ENCODE assay signal across 8 cellular contexts in the genomic region with DNA sequence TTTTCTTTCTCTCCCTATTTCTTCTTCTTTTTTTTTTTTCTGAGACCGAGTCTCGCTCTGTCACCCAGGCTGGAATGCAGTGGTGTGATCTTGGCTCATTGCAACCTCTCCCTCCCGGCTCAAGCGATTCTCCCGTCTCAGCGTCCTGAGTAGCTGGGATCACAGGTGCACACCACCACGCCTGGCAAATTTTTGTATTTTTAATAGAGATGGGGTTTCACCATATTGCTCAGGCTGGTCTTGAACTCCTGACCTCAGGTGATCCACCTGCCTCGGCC. TPM values are rescaled to one million over a fixed set of nuclear protein-coding genes. Genes with fewer than 3 reads are reported as not detected.
A peak's percentile ranks its signal among the peaks of the same experiment; 100 is the strongest.
DNase-seq lines count a peak whose midpoint lies in the region; ATAC-seq and TF ChIP-seq lines count a peak whose summit lies in the region.
"Not testable (repeated sequence)": the region's sequence is repeated elsewhere in the genome, so short reads cannot be mapped to it uniquely, and the experiment has no call there.

No MANE protein-coding gene starts in this region.

- not testable (repeated sequence) for H3K79me2 ChIP-seq in ACC112 (ENCODE audit: control insufficient read depth, insufficient read depth, low read length, unreplicated experiment); fibroblast of lung (ENCODE audit: control insufficient read depth, insufficient read depth, low read length)
- H3K79me2 ChIP-seq in GM23248 (ENCODE audit: insufficient read depth): peaks cover 53% of the 10 kb centered on the region

- not testable (repeated sequence) for TF ChIP-seq CTCF in fibroblast of lung (conservative IDR thresholded peaks at IDR 0.05 in 1 of 2, IDR thresholded peaks at IDR 0.05 in 1 of 2; ENCODE audit: low read depth in 1 of 2, low read length in 2 of 2); mesothelial cell of epicardium (IDR thresholded peaks at IDR 0.05; ENCODE audit: unreplicated experiment)

- H3K36me3 ChIP-seq in ACC112 (ENCODE audit: insufficient read depth, low read length) (peaks cover 46% of the 10 kb centered on the region), GM23248 (ENCODE audit: low read depth) (peaks cover 81% of the 10 kb centered on the region), SJSA1 (peaks cover 63% of the 10 kb centered on the region), adipocyte (ENCODE audit: control insufficient read depth, insufficient read depth, low read length, severe bottlenecking) (peaks cover 70% of the 10 kb centered on the region)
- H3K36me3 ChIP-seq in fibroblast of lung (ENCODE audit: control insufficient read depth, insufficient read depth, low read length): not testable (repeated sequence)

- H3K9ac ChIP-seq in GM23248 (peak overlapping the region; percentile 39; the same call in 1 of the 2 replicates), adipocyte (ENCODE audit: low read length) (peak overlapping the region; percentile 65)
- H3K9ac ChIP-seq in fibroblast of lung (ENCODE audit: insufficient read depth, low read length): not testable (repeated sequence)

- WGBS in GM23248 (ENCODE audit: low coverage in 1 of 2, low lambda C conversion rate in 2 of 2, missing lambda C conversion rate in 2 of 2), 2 experiments: 85 to 89% methylated on average over 8 of the region's 8 CpGs

- DNase-seq in GM23248; SJSA1 (ENCODE audit: low read depth in 1 of 2, low spot score in 2 of 2); activated CD4-positive, alpha-beta memory T cell treated with anti-CD3 and anti-CD28 coated beads, Interleukin-2, amount 10 ng/mL, durations not matched to agents 7 days and 5 days; adipocyte (ENCODE audit: low read depth); fibroblast of lung (ENCODE audit: low read depth in 2 of 2); mesothelial cell of epicardium (ENCODE audit: low spot score in 2 of 2, unreplicated experiment in 2 of 2); stimulated activated effector memory CD8-positive, alpha-beta T cell treated with anti-CD3 and anti-CD28 coated beads, Interleukin-12 subunit alpha, Interleukin-12 subunit beta, amount 100 ng/mL, for 72 hours (ENCODE audit: low spot score in 2 of 2): not testable (repeated sequence)

- H3K4me2 ChIP-seq in GM23248 (ENCODE audit: unreplicated experiment): not testable (repeated sequence)
- H3K4me2 ChIP-seq in fibroblast of lung (ENCODE audit: extremely low read depth, insufficient read depth, low read length): peak overlapping the region; percentile 68

- not testable (repeated sequence) for ATAC-seq in stimulated activated effector memory CD8-positive, alpha-beta T cell treated with anti-CD3 and anti-CD28 coated beads, Interleukin-12 subunit alpha, Interleukin-12 subunit beta, amount 100 ng/mL, for 72 hours

- in situ Hi-C loops in GM23248 (cut with MboI): not testable (repeated sequence)

- H3K27ac ChIP-seq in ACC112 (ENCODE audit: low read depth, low read length) (peak overlapping the region; percentile 96), GM23248 (peak overlapping the region; percentile 88), SJSA1 (peak overlapping the region; percentile 98), fibroblast of lung (ENCODE audit: insufficient read depth, low read length) (peak overlapping the region; percentile 80)

- peaks cover 31% of the 10 kb centered on the region for H3K4me1 Mint-ChIP-seq in activated CD4-positive, alpha-beta memory T cell treated with anti-CD3 and anti-CD28 coated beads, Interleukin-2, amount 10 ng/mL, durations not matched to agents 7 days and 5 days
- H3K4me1 Mint-ChIP-seq in mesothelial cell of epicardium: peaks cover 14% of the 10 kb centered on the region
- peaks cover 29% of the 10 kb centered on the region for H3K4me1 Mint-ChIP-seq in stimulated activated effector memory CD8-positive, alpha-beta T cell treated with anti-CD3 and anti-CD28 coated beads, Interleukin-12 subunit alpha, Interleukin-12 subunit beta, amount 100 ng/mL, for 72 hours

- H3K4me3 Mint-ChIP-seq in activated CD4-positive, alpha-beta memory T cell treated with anti-CD3 and anti-CD28 coated beads, Interleukin-2, amount 10 ng/mL, durations not matched to agents 7 days and 5 days: peak overlapping the region; percentile 31
- not testable (repeated sequence) for H3K4me3 Mint-ChIP-seq in mesothelial cell of epicardium
- H3K4me3 Mint-ChIP-seq in stimulated activated effector memory CD8-positive, alpha-beta T cell treated with anti-CD3 and anti-CD28 coated beads, Interleukin-12 subunit alpha, Interleukin-12 subunit beta, amount 100 ng/mL, for 72 hours: peak overlapping the region; percentile 54

- CTCF ChIA-PET in activated CD4-positive, alpha-beta memory T cell treated with anti-CD3 and anti-CD28 coated beads, Interleukin-2, amount 10 ng/mL, durations not matched to agents 7 days and 5 days (lab: Charles Lee): interaction anchor here (0.6 to 2.1 kb wide), 5 partner anchors 20 to 290 kb away, joined by 3 to 9 read pairs (median 4); no protein-coding TSS in a partner anchor

- not testable (repeated sequence) for H3K9me3 ChIP-seq in GM23248 (ENCODE audit: low read depth); SJSA1 (replicated peaks); adipocyte (ENCODE audit: control insufficient read depth, low read length); fibroblast of lung (ENCODE audit: control insufficient read depth, insufficient read depth, low read depth, low read length)

- H3K27ac Mint-ChIP-seq in activated CD4-positive, alpha-beta memory T cell treated with anti-CD3 and anti-CD28 coated beads, Interleukin-2, amount 10 ng/mL, durations not matched to agents 7 days and 5 days: peak overlapping the region; percentile 71
- peak overlapping the region; percentile 91 for H3K27ac Mint-ChIP-seq in mesothelial cell of epicardium
- H3K27ac Mint-ChIP-seq in stimulated activated effector memory CD8-positive, alpha-beta T cell treated with anti-CD3 and anti-CD28 coated beads, Interleukin-12 subunit alpha, Interleukin-12 subunit beta, amount 100 ng/mL, for 72 hours: peak overlapping the region; percentile 92

- peaks cover 46% of the 10 kb centered on the region for H3F3A ChIP-seq in GM23248 (ENCODE audit: insufficient read depth)

- POLR2A ChIA-PET in activated CD4-positive, alpha-beta memory T cell treated with anti-CD3 and anti-CD28 coated beads, Interleukin-2, amount 10 ng/mL, durations not matched to agents 7 days and 5 days (lab: Charles Lee): interaction anchor here (0.5 to 1.7 kb wide), 5 partner anchors 14 to 56 kb away, joined by 3 to 7 read pairs (median 4); a partner anchor contains a TSS

- H3K4me1 ChIP-seq in ACC112 (ENCODE audit: control insufficient read depth, insufficient read depth, low read length, unreplicated experiment) (peaks cover 39% of the 10 kb centered on the region), GM23248 (ENCODE audit: insufficient read depth) (peaks cover 40% of the 10 kb centered on the region), SJSA1 (replicated peaks) (peaks cover 46% of the 10 kb centered on the region), adipocyte (ENCODE audit: control insufficient read depth, insufficient read depth, low read length) (peaks cover 40% of the 10 kb centered on the region), fibroblast of lung (ENCODE audit: control insufficient read depth, extremely low read depth, insufficient read depth, low read length) (peaks cover 16% of the 10 kb centered on the region)

- H3K27me3 ChIP-seq in ACC112 (ENCODE audit: insufficient read depth, low read length); GM23248 (replicated peaks; ENCODE audit: insufficient read depth); SJSA1 (replicated peaks); adipocyte (replicated peaks; ENCODE audit: control insufficient read depth, insufficient read depth, low read length); fibroblast of lung (ENCODE audit: control insufficient read depth, insufficient read depth, low read length): not testable (repeated sequence)

- not testable (repeated sequence) for H3K4me3 ChIP-seq in ACC112 (ENCODE audit: low read depth, low read length); GM23248; fibroblast of lung (replicated peaks in 1 of 4; ENCODE audit: control extremely low read depth in 1 of 4, insufficient read depth in 1 of 4, low read depth in 3 of 4, low read length in 4 of 4)
- H3K4me3 ChIP-seq in SJSA1 (peak overlapping the region; percentile 14), adipocyte (ENCODE audit: low read length) (peak overlapping the region; percentile 31)

- H3K9me3 Mint-ChIP-seq in activated CD4-positive, alpha-beta memory T cell treated with anti-CD3 and anti-CD28 coated beads, Interleukin-2, amount 10 ng/mL, durations not matched to agents 7 days and 5 days; mesothelial cell of epicardium; stimulated activated effector memory CD8-positive, alpha-beta T cell treated with anti-CD3 and anti-CD28 coated beads, Interleukin-12 subunit alpha, Interleukin-12 subunit beta, amount 100 ng/mL, for 72 hours: not testable (repeated sequence)

- H4K20me1 ChIP-seq in GM23248 (ENCODE audit: insufficient read depth); fibroblast of lung (ENCODE audit: control insufficient read depth, extremely low read depth, insufficient read depth, low read length): not testable (repeated sequence)

- not testable (repeated sequence) for H3K9me2 ChIP-seq in GM23248 (ENCODE audit: insufficient read depth)

- H3K27me3 Mint-ChIP-seq in activated CD4-positive, alpha-beta memory T cell treated with anti-CD3 and anti-CD28 coated beads, Interleukin-2, amount 10 ng/mL, durations not matched to agents 7 days and 5 days; mesothelial cell of epicardium (ENCODE audit: low read depth): not testable (repeated sequence)

- H3K36me3 Mint-ChIP-seq in activated CD4-positive, alpha-beta memory T cell treated with anti-CD3 and anti-CD28 coated beads, Interleukin-2, amount 10 ng/mL, durations not matched to agents 7 days and 5 days (ENCODE audit: low read depth): peaks cover 73% of the 10 kb centered on the region
- peaks cover 44% of the 10 kb centered on the region for H3K36me3 Mint-ChIP-seq in mesothelial cell of epicardium
- peaks cover 100% of the 10 kb centered on the region for H3K36me3 Mint-ChIP-seq in stimulated activated effector memory CD8-positive, alpha-beta T cell treated with anti-CD3 and anti-CD28 coated beads, Interleukin-12 subunit alpha, Interleukin-12 subunit beta, amount 100 ng/mL, for 72 hours

- H2AFZ ChIP-seq in ACC112 (ENCODE audit: low read length, unreplicated experiment); fibroblast of lung (ENCODE audit: low read length): not testable (repeated sequence)
- H2AFZ ChIP-seq in GM23248: peak overlapping the region; percentile 45; the same call in 1 of the 2 replicates

RNA-seq across cellular contexts. Expression of a gene that starts 35.6 kb away (rescaled TPM):
- 24.6 and 26.4 TPM in 2 replicates for total RNA-seq in GM23248 (2014; rRNA removed; shearing (Covaris generic))
- polyA plus RNA-seq in GM23248 (2016; fragmentation: Nextera tagmentation; extraction: Ambion mirVana) (19.6 and 22.3 TPM in 2 replicates), fibroblast of lung (20.6 and 26.6 TPM in 2 replicates)
- 18.5 and 24.8 TPM in 2 replicates for total RNA-seq in SJSA1 (2014; rRNA removed; shearing (Covaris generic))
- 10 to 100 TPM; 34.3 to 39.2 TPM for total RNA-seq in activated CD4-positive, alpha-beta memory T cell treated with anti-CD3 and anti-CD28 coated beads, Interleukin-2, amount 10 ng/mL, durations not matched to agents 7 days and 5 days
- total RNA-seq in fibroblast of lung (25.7 and 26.1 TPM in 2 replicates), mesothelial cell of epicardium (39.6 to 43.2 TPM (median 41.9 TPM) in 3 replicates)
- 15.0 and 18.7 TPM in 2 replicates for polyA plus RNA-seq in fibroblast of lung (2012)
- polyA minus RNA-seq in fibroblast of lung (ENCODE audit: low replicate concordance): 9.8 and 20.7 TPM in 2 replicates
